Comparison of ENCODE assay signal across 35 cellular contexts in the genomic region with DNA sequence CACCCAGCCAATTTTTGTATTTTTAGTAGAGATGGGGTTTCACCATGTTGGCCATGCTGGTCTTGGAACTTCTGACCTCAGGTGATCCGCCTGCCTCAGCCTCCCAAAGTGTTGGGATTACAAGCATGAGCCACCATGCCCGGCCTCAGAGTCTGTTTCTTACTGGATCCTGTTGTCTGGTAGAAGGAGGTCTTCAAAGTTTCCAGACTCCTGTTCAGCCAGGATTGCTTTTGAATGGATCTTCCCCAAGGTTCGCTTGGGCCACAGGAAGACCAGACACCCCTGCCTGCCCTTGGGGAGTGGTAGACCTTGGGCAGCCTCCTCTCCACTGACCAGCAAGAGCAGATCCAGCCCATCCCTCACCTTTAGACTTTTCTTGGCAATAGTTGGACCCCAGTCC. TPM values are rescaled to one million over a fixed set of nuclear protein-coding genes. Genes with fewer than 3 reads are reported as not detected.
DNase-seq lines count a peak whose midpoint lies in the region; ATAC-seq, FAIRE-seq and TF ChIP-seq lines count a peak whose summit lies in the region.
"Had no signal": no experiment of that assay in that cellular context is flagged by ENCODE, and none has a peak within 500 bp of the region (broad histone marks: within the 10 kb centered on the region; RNA-seq: fewer than 3 reads in every experiment).

No MANE protein-coding gene starts in this region.

- no peak overlapping the region for H3K4me3 Mint-ChIP-seq in stimulated activated effector memory CD8-positive, alpha-beta T cell treated with anti-CD3 and anti-CD28 coated beads, Interleukin-12 subunit alpha, Interleukin-12 subunit beta, amount 100 ng/mL, for 72 hours
- H3K4me3 Mint-ChIP-seq: effector memory CD8-positive, alpha-beta T cell; nephron had no signal

- no peaks in the 10 kb centered on the region for H4K20me1 ChIP-seq in PC-9 (ENCODE audit: insufficient read depth)
- H4K20me1 ChIP-seq: BLaER1 had no signal

- H2AFZ ChIP-seq in PC-9, result no peak overlapping the region
- H2AFZ ChIP-seq: GM23248 had no signal

- H3K27ac ChIP-seq in PC-9 (peak overlapping the region; percentile 87; the same call in 1 of the 2 replicates), kidney (ENCODE audit: low read depth in 2 of 2, low read length in 2 of 2) (no peak overlapping the region)
- H3K27ac ChIP-seq: BLaER1, GM23248, ovary, skin epidermis, suprapubic skin, upper lobe of left lung had no signal

- POLR2A ChIA-PET in PC-9 (lab: Charles Lee; ENCODE audit: unreplicated experiment), result no interaction called here

- peaks cover 52% of the 10 kb centered on the region for H3F3A ChIP-seq in PC-9 (ENCODE audit: insufficient read depth, low read depth)

- peaks cover 68% of the 10 kb centered on the region for H3K4me1 ChIP-seq in PC-9 (replicated peaks; ENCODE audit: insufficient read depth)
- no peaks in the 10 kb centered on the region for H3K4me1 ChIP-seq in kidney (ENCODE audit: control insufficient read depth in 1 of 2, insufficient read depth in 1 of 2, low read depth in 1 of 2, low read length in 2 of 2)

- DNase-seq in left cardiac atrium (peak; percentile 6), cardiac septum (ENCODE audit: low spot score) (no peak), PC-9 (no peak), kidney (peak; percentile 26), NCI-H1694 (lab: John Stamatoyannopoulos, UW) (no peak), T-helper 1 cell (no peak)
- no peak for DNase-seq in stimulated activated effector memory CD8-positive, alpha-beta T cell treated with anti-CD3 and anti-CD28 coated beads, Interleukin-12 subunit alpha, Interleukin-12 subunit beta, amount 100 ng/mL, for 72 hours (ENCODE audit: low spot score in 2 of 2)
- DNase-seq: activated CD4-positive, alpha-beta T cell treated with anti-CD3 and anti-CD28 coated beads, Interleukin-2, amount 50 U/mL, for 4 hours; activated CD4-positive, CD25-positive, alpha-beta regulatory T cell; caudate nucleus; COR-L47; effector memory CD8-positive, alpha-beta T cell; erythroblast; GM23248; head of caudate nucleus; IMR-90; NCI-H1048; NCI-H1694 treated with DMSO at 0.1 percent for 48 hours; NCI-H82; stimulated activated naive CD4-positive, alpha-beta T cell treated with Interleukin-2 at 50 U/mL for 16 hours; upper lobe of left lung had no signal

- no peak for ATAC-seq in left cardiac atrium
- ATAC-seq in stimulated activated effector memory CD8-positive, alpha-beta T cell treated with anti-CD3 and anti-CD28 coated beads, Interleukin-12 subunit alpha, Interleukin-12 subunit beta, amount 100 ng/mL, for 72 hours, result no peak
- ATAC-seq: effector memory CD8-positive, alpha-beta T cell had no signal

- no peaks in the 10 kb centered on the region for H3K27me3 ChIP-seq in PC-9 (ENCODE audit: insufficient read depth, low read depth)
- H3K27me3 ChIP-seq: ovary, suprapubic skin, upper lobe of left lung had no signal

- H3K36me3 ChIP-seq in PC-9 (ENCODE audit: low read depth) (no peaks in the 10 kb centered on the region), kidney (ENCODE audit: control insufficient read depth in 1 of 2, insufficient read depth in 2 of 2, low read length in 2 of 2) (no peaks in the 10 kb centered on the region)
- H3K36me3 ChIP-seq: BLaER1, ovary, suprapubic skin, upper lobe of left lung had no signal

- H3K9me3 ChIP-seq in PC-9 (ENCODE audit: insufficient read depth, low read depth) (no peaks in the 10 kb centered on the region), kidney (ENCODE audit: control insufficient read depth in 1 of 2, low read length in 2 of 2) (no peaks in the 10 kb centered on the region)
- H3K9me3 ChIP-seq: BLaER1, ovary, suprapubic skin, upper lobe of left lung had no signal

- H3K9me3 Mint-ChIP-seq in stimulated activated effector memory CD8-positive, alpha-beta T cell treated with anti-CD3 and anti-CD28 coated beads, Interleukin-12 subunit alpha, Interleukin-12 subunit beta, amount 100 ng/mL, for 72 hours, result no peaks in the 10 kb centered on the region
- H3K9me3 Mint-ChIP-seq: activated T-helper 2 cell treated with anti-CD3 and anti-CD28 coated beads, Interferon-gamma antibody, Interleukin-2, Interleukin-4, amounts not matched to agents 10 μg/mL and 5 μg/mL and 100 μg/mL, durations not matched to agents 14 hours and 24 hours and 36 hours; effector memory CD8-positive, alpha-beta T cell; nephron; T-cell had no signal

- no peak for TF ChIP-seq CTCF in PC-9 (conservative IDR thresholded peaks at IDR 0.05)
- no peak for TF ChIP-seq CTCF in kidney (IDR thresholded peaks at IDR 0.05; ENCODE audit: borderline replicate concordance, extremely low read depth, insufficient read depth)

- CTCF ChIA-PET in PC-9 (lab: Charles Lee), result no interaction called here

- peaks cover 6% of the 10 kb centered on the region for H3K4me1 Mint-ChIP-seq in stimulated activated effector memory CD8-positive, alpha-beta T cell treated with anti-CD3 and anti-CD28 coated beads, Interleukin-12 subunit alpha, Interleukin-12 subunit beta, amount 100 ng/mL, for 72 hours

- intact Hi-C loops in left cardiac atrium (cut with DNase I) (no loop called here), cardiac septum (cut with DNase I) (no loop called here), PC-9 (cut with micrococcal nuclease; ENCODE audit: unreplicated experiment) (no loop called here), kidney (cut with DNase I) (no loop called here)

- H3K4me2 ChIP-seq in PC-9, result 0 out of 2 replicates have a peak overlapping the region, but pooled peaks have one; percentile 72

- H3K9me2 ChIP-seq in PC-9 (ENCODE audit: insufficient read depth), result no peaks in the 10 kb centered on the region

- no peak for FAIRE-seq in kidney (lab: Jason Lieb, UNC)
- FAIRE-seq: astrocyte, G401.6, TTC549 had no signal

- H3K27ac Mint-ChIP-seq in stimulated activated effector memory CD8-positive, alpha-beta T cell treated with anti-CD3 and anti-CD28 coated beads, Interleukin-12 subunit alpha, Interleukin-12 subunit beta, amount 100 ng/mL, for 72 hours, result peak overlapping the region; percentile 35

- H3K36me3 Mint-ChIP-seq in stimulated activated effector memory CD8-positive, alpha-beta T cell treated with anti-CD3 and anti-CD28 coated beads, Interleukin-12 subunit alpha, Interleukin-12 subunit beta, amount 100 ng/mL, for 72 hours, result no peaks in the 10 kb centered on the region
- H3K36me3 Mint-ChIP-seq: T-cell had no signal

- H3K79me2 ChIP-seq in PC-9 (ENCODE audit: low read depth), result peaks cover 7% of the 10 kb centered on the region; the same call in 1 of the 2 replicates

- H3K4me3 ChIP-seq in PC-9 (no peak overlapping the region), kidney (ENCODE audit: low read length in 2 of 2) (no peak overlapping the region)
- H3K4me3 ChIP-seq: BLaER1, GM23248, lung, ovary, skin epidermis, suprapubic skin, upper lobe of left lung had no signal

- no peak overlapping the region for H3K9ac ChIP-seq in kidney (ENCODE audit: low read length in 2 of 2)
- H3K9ac ChIP-seq: BLaER1, GM23248 had no signal

- no TSS peak for BruUV-seq in PC-9 (replicated peaks; lab: Mats Ljungman, UMichigan)

RNA-seq across cellular contexts. Expression of a gene that starts 7.6 kb away (rescaled TPM):
- total RNA-seq in left cardiac atrium (under 1 TPM in 1 of 2 donors, not detected in 1; 0.38 TPM), cardiac septum (2.0 TPM), PC-9 (2021) (430 and 537 TPM in 2 replicates), kidney (198 TPM)
- 8.2 TPM for polyA plus RNA-seq in kidney (ENCODE audit: insufficient read depth, low read depth, low replicate concordance)
- total RNA-seq: activated T-helper 2 cell treated with anti-CD3 and anti-CD28 coated beads, Interferon-gamma antibody, Interleukin-2, Interleukin-4, amounts not matched to agents 10 μg/mL and 5 μg/mL and 100 μg/mL, durations not matched to agents 14 hours and 24 hours and 36 hours; astrocyte; GM23248; IMR-90; NCI-H460; RPMI7951; SK-MEL-5; T-cell had no signal
- polyA plus RNA-seq: GM23248, IMR-90 had no signal

RNA-seq across cellular contexts. Expression of a gene that starts 14.1 kb away (rescaled TPM):
- 100 to 1,000 TPM; 111 to 155 TPM for total RNA-seq in left cardiac atrium
- 136 TPM for total RNA-seq in cardiac septum
- total RNA-seq in PC-9 (2021), result 95.2 and 124 TPM in 2 replicates
- 64.1 TPM for total RNA-seq in kidney
- polyA plus RNA-seq in kidney (ENCODE audit: insufficient read depth, low read depth, low replicate concordance), result 117 TPM

RNA-seq across cellular contexts. Expression of a gene that starts 18.5 kb away (rescaled TPM):
- 10 to 100 TPM; 45.3 to 46.2 TPM for total RNA-seq in left cardiac atrium
- 65.7 TPM for total RNA-seq in cardiac septum
- 154 and 213 TPM in 2 replicates for total RNA-seq in PC-9 (2021)
- total RNA-seq in kidney, result 55.6 TPM
- polyA plus RNA-seq in kidney (ENCODE audit: insufficient read depth, low read depth, low replicate concordance), result 192 TPM

RNA-seq across cellular contexts. Expression of a gene that starts 49.8 kb away (rescaled TPM):
- total RNA-seq in left cardiac atrium (10 to 100 TPM; 67.1 to 68.5 TPM), cardiac septum (86.1 TPM), PC-9 (2021) (164 and 213 TPM in 2 replicates), kidney (89.9 TPM)
- 48.1 TPM for polyA plus RNA-seq in kidney (ENCODE audit: insufficient read depth, low read depth, low replicate concordance)

Comparison
In these comparisons a context has a peak if more than half of its experiments do, and no peak if none do; other contexts are left out.
1. DNase-seq: peak in left cardiac atrium (single experiment) and kidney (single experiment); none in cardiac septum (single experiment), PC-9 (0 of 2), stimulated activated effector memory CD8-positive, alpha-beta T cell treated with anti-CD3 and anti-CD28 coated beads, Interleukin-12 subunit alpha, Interleukin-12 subunit beta, amount 100 ng/mL, for 72 hours (0 of 2), NCI-H1694 (single experiment) and T-helper 1 cell (0 of 5).
2. RNA of a gene that starts 7.6 kb away (total RNA-seq): 430 to 537 TPM in PC-9 and 198 TPM in kidney (single experiment); 2.0 TPM in cardiac septum (single experiment) and 0.38 TPM in left cardiac atrium; every median in the first group is over 10 times any median in the second.